In genomic region chr10:1153805-1154351, GRCh38 we compare ENCODE assay signal across 19 cellular contexts.
DNase-seq lines count a peak whose midpoint lies in the region; ATAC-seq and TF ChIP-seq lines count a peak whose summit lies in the region.
"Had no signal": no experiment of that assay in that cellular context is flagged by ENCODE, and none has a peak within 500 bp of the region (broad histone marks: within the 10 kb centered on the region; RNA-seq: fewer than 3 reads in every experiment).

No MANE protein-coding gene starts in this region.

- no peak overlapping the region for H3K4me3 Mint-ChIP-seq in endodermal cell

- ATAC-seq in left ventricle myocardium superior (no peak), HG03460 (IDR thresholded peaks at IDR 0.05; ENCODE audit: unreplicated experiment) (no peak)
- ATAC-seq: heart right ventricle; naive thymus-derived CD4-positive, alpha-beta T cell; Panc1; sciatic nerve had no signal

- intact Hi-C loops in left ventricle myocardium superior (cut with micrococcal nuclease) (no loop called here), posterior vena cava (cut with DNase I) (loop anchor here in 1 of 2 donors (10.0 kb wide), 1 partner anchor 891 kb away; no protein-coding TSS in a partner anchor)

- DNase-seq in right atrium auricular region (ENCODE audit: low spot score) (peak; percentile 40), left ventricle myocardium superior (no peak), endodermal cell (peak; percentile 49), posterior vena cava (ENCODE audit: low spot score) (peak; percentile 54), GM23248 (no peak)
- no peak for DNase-seq in activated CD4-positive, alpha-beta T cell treated with anti-CD3 and anti-CD28 coated beads for 48 hours
- DNase-seq: activated effector memory CD4-positive, alpha-beta T cell treated with Interleukin-2 at 50 U/mL for 16 hours; Karpas-422; naive thymus-derived CD4-positive, alpha-beta T cell; NCI-H146; NCI-H2171 treated with DMSO at 0.1 percent for 48 hours; NCI-H526; SIG-M5; T-helper 1 cell had no signal

- H3K27me3 Mint-ChIP-seq in endodermal cell (ENCODE audit: insufficient read depth): peaks cover 5% of the 10 kb centered on the region

- H3K27me3 ChIP-seq in right atrium auricular region: no peaks in the 10 kb centered on the region
- no peaks in the 10 kb centered on the region for H3K27me3 ChIP-seq in endodermal cell (ENCODE audit: control insufficient read depth, insufficient read depth, low read length, poor library complexity, severe bottlenecking)
- peaks cover 9% of the 10 kb centered on the region for H3K27me3 ChIP-seq in GM23248 (replicated peaks; ENCODE audit: insufficient read depth)

- no peaks in the 10 kb centered on the region for H3K9me2 ChIP-seq in GM23248 (ENCODE audit: insufficient read depth)

- H3K27ac ChIP-seq in right atrium auricular region: no peak overlapping the region
- no peak overlapping the region for H3K27ac ChIP-seq in endodermal cell (ENCODE audit: low read depth, low read length)
- no peak overlapping the region for H3K27ac ChIP-seq in GM23248
- H3K27ac ChIP-seq: C4-2B, heart right ventricle had no signal

- H3K9me3 ChIP-seq in right atrium auricular region: no peaks in the 10 kb centered on the region
- H3K9me3 ChIP-seq in endodermal cell (ENCODE audit: control insufficient read depth, low read length): no peaks in the 10 kb centered on the region
- H3K9me3 ChIP-seq in GM23248 (ENCODE audit: low read depth): no peaks in the 10 kb centered on the region
- H3K9me3 ChIP-seq: heart right ventricle had no signal

- no peaks in the 10 kb centered on the region for H3K79me2 ChIP-seq in GM23248 (ENCODE audit: insufficient read depth)

- TF ChIP-seq CTCF in right atrium auricular region (IDR thresholded peaks at IDR 0.05) (no peak), endodermal cell (conservative IDR thresholded peaks at IDR 0.05) (no peak)

- H3K9ac ChIP-seq in endodermal cell (ENCODE audit: extremely low read depth, low read length, poor library complexity, severe bottlenecking) (no peak overlapping the region), GM23248 (no peak overlapping the region)

- H3K36me3 ChIP-seq in right atrium auricular region (no peaks in the 10 kb centered on the region), endodermal cell (ENCODE audit: control insufficient read depth, insufficient read depth, low read length) (no peaks in the 10 kb centered on the region), GM23248 (ENCODE audit: low read depth) (no peaks in the 10 kb centered on the region)
- H3K36me3 ChIP-seq: heart right ventricle had no signal

- H3K4me3 ChIP-seq in right atrium auricular region: no peak overlapping the region
- no peak overlapping the region for H3K4me3 ChIP-seq in endodermal cell (ENCODE audit: low read length)
- H3K4me3 ChIP-seq in GM23248: no peak overlapping the region
- H3K4me3 ChIP-seq: heart right ventricle had no signal

- no peaks in the 10 kb centered on the region for H3K9me3 Mint-ChIP-seq in endodermal cell

- peaks cover 0 to 7% of the 10 kb centered on the region in 2 donors for H3K4me1 ChIP-seq in right atrium auricular region
- H3K4me1 ChIP-seq in endodermal cell (ENCODE audit: control insufficient read depth, insufficient read depth, low read length): no peaks in the 10 kb centered on the region
- H3K4me1 ChIP-seq in GM23248 (ENCODE audit: insufficient read depth): no peaks in the 10 kb centered on the region

- no peaks in the 10 kb centered on the region for H3F3A ChIP-seq in GM23248 (ENCODE audit: insufficient read depth)

- WGBS in endodermal cell (ENCODE audit: insufficient coverage in 1 of 2, insufficient read length in 1 of 2), 2 experiments: 75 to 83% methylated on average over 14 to 20 of the region's 20 CpGs
- WGBS in GM23248 (ENCODE audit: low coverage in 1 of 2, low lambda C conversion rate in 2 of 2, missing lambda C conversion rate in 2 of 2), 2 experiments: 30 to 32% methylated on average over 19 to 20 of the region's 20 CpGs

- no peak overlapping the region for H3K4me2 ChIP-seq in GM23248 (ENCODE audit: unreplicated experiment)

- no peak overlapping the region for H3K27ac Mint-ChIP-seq in endodermal cell

- no peaks in the 10 kb centered on the region for H3K36me3 Mint-ChIP-seq in endodermal cell (ENCODE audit: low read depth)
- H3K36me3 Mint-ChIP-seq: naive thymus-derived CD4-positive, alpha-beta T cell had no signal

- no peaks in the 10 kb centered on the region for H4K20me1 ChIP-seq in GM23248 (ENCODE audit: insufficient read depth)

- peaks cover 25% of the 10 kb centered on the region for H3K4me1 Mint-ChIP-seq in endodermal cell

- in situ Hi-C loops in GM23248 (cut with MboI): no loop called here

- H2AFZ ChIP-seq in GM23248: no peak overlapping the region

Comparison
In these comparisons a context has a peak if more than half of its experiments do, and no peak if none do; other contexts are left out.
1. DNase-seq: peak in right atrium auricular region (single experiment), endodermal cell (single experiment) and posterior vena cava (single experiment); none in left ventricle myocardium superior (single experiment), activated CD4-positive, alpha-beta T cell treated with anti-CD3 and anti-CD28 coated beads for 48 hours (single experiment) and GM23248 (single experiment).